Comparison of ENCODE assay signal across 1 cellular context in genomic region chr11:91773090-91773489, GRCh38.
TF ChIP-seq lines count a peak whose summit lies in the region.

No MANE protein-coding gene starts in this region.

TF ChIP-seq in A549, 52 proteins besides CTCF, POLR2A, EP300 and RAD21 (continued from another document):
- no peak for TF ChIP-seq BCL3 (IDR thresholded peaks at IDR 0.05)
- TF ChIP-seq FOXS1 (CRISPR knock-in tag; IDR thresholded peaks at IDR 0.05), result no peak
- no peak for TF ChIP-seq ZNF302 (CRISPR knock-in tag; IDR thresholded peaks at IDR 0.05)
